In the genomic region with DNA sequence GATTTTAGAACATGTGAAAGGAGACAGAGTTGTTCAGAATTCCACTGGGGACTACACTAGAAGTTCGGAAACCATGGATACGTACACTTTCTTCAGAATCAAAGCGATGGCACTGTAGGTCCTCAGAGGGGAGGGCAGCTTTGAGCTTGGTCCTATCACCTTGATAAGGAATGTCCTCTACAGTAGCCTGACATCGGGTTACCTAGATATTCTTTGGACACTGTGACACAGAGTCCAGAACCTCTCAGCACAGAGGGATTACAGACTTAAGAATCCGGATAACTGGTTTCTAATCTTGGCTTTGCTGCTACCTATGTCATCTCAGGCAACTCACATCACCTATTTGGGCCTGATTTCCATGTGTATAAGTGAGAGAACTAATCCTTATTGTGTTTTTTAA, we compare ENCODE assay signal across 21 cellular contexts. TPM values are rescaled to one million over a fixed set of nuclear protein-coding genes. Genes with fewer than 3 reads are reported as not detected.
DNase-seq lines count a peak whose midpoint lies in the region; ATAC-seq, FAIRE-seq and TF ChIP-seq lines count a peak whose summit lies in the region.
"Had no signal": no experiment of that assay in that cellular context is flagged by ENCODE, and none has a peak within 500 bp of the region (broad histone marks: within the 10 kb centered on the region; RNA-seq: fewer than 3 reads in every experiment).

No MANE protein-coding gene starts in this region.

- H3K9me3 Mint-ChIP-seq in stimulated activated naive CD8-positive, alpha-beta T cell treated with anti-CD3 and anti-CD28 coated beads, Interleukin-15, Interleukin-2, amounts not matched to agents 100 ng/mL and 50 ng/mL, for 24 hours: no peaks in the 10 kb centered on the region
- H3K9me3 Mint-ChIP-seq in stimulated activated naive CD8-positive, alpha-beta T cell treated with anti-CD3 and anti-CD28 coated beads, Interleukin-15, amount 100 ng/mL, for 72 hours: no peaks in the 10 kb centered on the region
- H3K9me3 Mint-ChIP-seq: IgD-negative memory B cell had no signal

- 86 to 89% methylated on average over 5 of the region's 5 CpGs for WGBS in esophagus squamous epithelium, 2 donors

- peak overlapping the region; percentile 81 for H3K27ac Mint-ChIP-seq in stimulated activated naive CD8-positive, alpha-beta T cell treated with anti-CD3 and anti-CD28 coated beads, Interleukin-15, Interleukin-2, amounts not matched to agents 100 ng/mL and 50 ng/mL, for 24 hours
- no peak overlapping the region for H3K27ac Mint-ChIP-seq in stimulated activated naive CD8-positive, alpha-beta T cell treated with anti-CD3 and anti-CD28 coated beads, Interleukin-15, amount 100 ng/mL, for 72 hours

- no peaks in the 10 kb centered on the region for H3K9me3 ChIP-seq in esophagus squamous epithelium
- H3K9me3 ChIP-seq: Peyer's patch had no signal

- no peaks in the 10 kb centered on the region for H3K27me3 Mint-ChIP-seq in stimulated activated naive CD8-positive, alpha-beta T cell treated with anti-CD3 and anti-CD28 coated beads, Interleukin-15, Interleukin-2, amounts not matched to agents 100 ng/mL and 50 ng/mL, for 24 hours
- no peaks in the 10 kb centered on the region for H3K27me3 Mint-ChIP-seq in stimulated activated naive CD8-positive, alpha-beta T cell treated with anti-CD3 and anti-CD28 coated beads, Interleukin-15, amount 100 ng/mL, for 72 hours
- H3K27me3 Mint-ChIP-seq: IgD-negative memory B cell had no signal

- no peak overlapping the region for H3K4me3 ChIP-seq in esophagus squamous epithelium
- H3K4me3 ChIP-seq: BLaER1 treated with 17β-estradiol and CSF1 and Interleukin-3, amounts not matched to agents 10 nM and 100 nM; Peyer's patch had no signal

- no peak overlapping the region for H3K27ac ChIP-seq in esophagus squamous epithelium
- H3K27ac ChIP-seq: 22Rv1; BLaER1 treated with 17β-estradiol and CSF1 and Interleukin-3, amounts not matched to agents 10 nM and 100 nM; Peyer's patch had no signal

- DNase-seq in NCI-H82 (lab: John Stamatoyannopoulos, UW) (peak; percentile 52), NCI-H82 treated with DMSO at 0.1 percent for 48 hours (lab: John Stamatoyannopoulos, UW; ENCODE audit: unreplicated experiment) (no peak), left ventricle myocardium superior (no peak), D721Med (ENCODE audit: insufficient read length, low spot score) (no peak), esophagus squamous epithelium (lab: John Stamatoyannopoulos, UW) (no peak)
- no peak for DNase-seq in stimulated activated naive CD8-positive, alpha-beta T cell treated with anti-CD3 and anti-CD28 coated beads, Interleukin-15, amount 100 ng/mL, for 72 hours
- DNase-seq: DND-41, GDM1, NCI-H187 treated with DMSO at 0.1 percent for 48 hours, NCI-H2171, NCI-H446 treated with DMSO at 0.1 percent for 48 hours, NCI-H774, Peyer's patch, SHP77 treated with DMSO at 0.1 percent for 48 hours had no signal

- H3K36me3 Mint-ChIP-seq in stimulated activated naive CD8-positive, alpha-beta T cell treated with anti-CD3 and anti-CD28 coated beads, Interleukin-15, Interleukin-2, amounts not matched to agents 100 ng/mL and 50 ng/mL, for 24 hours (ENCODE audit: low read depth): peaks cover 50% of the 10 kb centered on the region

- H3K4me1 Mint-ChIP-seq in stimulated activated naive CD8-positive, alpha-beta T cell treated with anti-CD3 and anti-CD28 coated beads, Interleukin-15, Interleukin-2, amounts not matched to agents 100 ng/mL and 50 ng/mL, for 24 hours (ENCODE audit: low read depth): peaks cover 96% of the 10 kb centered on the region
- H3K4me1 Mint-ChIP-seq in stimulated activated naive CD8-positive, alpha-beta T cell treated with anti-CD3 and anti-CD28 coated beads, Interleukin-15, amount 100 ng/mL, for 72 hours: peaks cover 91% of the 10 kb centered on the region

- H3K4me1 ChIP-seq in esophagus squamous epithelium: peaks cover 0 to 26% (median 3%) of the 10 kb centered on the region in 3 donors

- intact Hi-C loops in left ventricle myocardium superior (cut with micrococcal nuclease) (no loop called here), esophagus squamous epithelium (cut with DNase I) (no loop called here)

- no peak for TF ChIP-seq POLR2A in esophagus squamous epithelium (IDR thresholded peaks at IDR 0.05)

- no peak for ATAC-seq in stimulated activated naive CD8-positive, alpha-beta T cell treated with anti-CD3 and anti-CD28 coated beads, Interleukin-15, amount 100 ng/mL, for 72 hours
- ATAC-seq in left ventricle myocardium superior: peak; percentile 63
- ATAC-seq in GM18873 (IDR thresholded peaks at IDR 0.05; ENCODE audit: low FRiP score, unreplicated experiment): no peak
- ATAC-seq: HCT116 had no signal

- H3K4me3 Mint-ChIP-seq in stimulated activated naive CD8-positive, alpha-beta T cell treated with anti-CD3 and anti-CD28 coated beads, Interleukin-15, Interleukin-2, amounts not matched to agents 100 ng/mL and 50 ng/mL, for 24 hours: no peak overlapping the region
- peak overlapping the region in 1 of 2 donors; percentile 0 for H3K4me3 Mint-ChIP-seq in stimulated activated naive CD8-positive, alpha-beta T cell treated with anti-CD3 and anti-CD28 coated beads, Interleukin-15, amount 100 ng/mL, for 72 hours

- FAIRE-seq in D721Med (lab: Jason Lieb, UNC): no peak
- FAIRE-seq: GM12892 had no signal

- H3K36me3 ChIP-seq in esophagus squamous epithelium: no peaks in the 10 kb centered on the region
- H3K36me3 ChIP-seq: Peyer's patch had no signal

- H3K27me3 ChIP-seq in esophagus squamous epithelium: no peaks in the 10 kb centered on the region
- H3K27me3 ChIP-seq: BLaER1 treated with 17β-estradiol and CSF1 and Interleukin-3, amounts not matched to agents 10 nM and 100 nM; Peyer's patch had no signal

- TF ChIP-seq CTCF in D721Med (IDR thresholded peaks at IDR 0.05; ENCODE audit: insufficient read depth, missing control alignments) (no peak), esophagus squamous epithelium (IDR thresholded peaks at IDR 0.05) (no peak)

RNA-seq across cellular contexts. Expression of gene LBH, which starts 14.0 kb away (rescaled TPM):
- total RNA-seq in left ventricle myocardium superior (129 TPM), esophagus squamous epithelium (10 to 100 TPM in 3 of 4 donors, 1 to 10 TPM in 1; 2.4 to 22.7 (median 17.6) TPM)
